1 cellular context compared by ENCODE assay signal in genomic region chr2:96894151-96894531, GRCh38.
TF ChIP-seq lines count a peak whose summit lies in the region.

No MANE protein-coding gene starts in this region.

TF ChIP-seq in H1, 55 proteins besides CTCF, POLR2A, EP300 and RAD21:
- TF ChIP-seq GABPA (IDR thresholded peaks at IDR 0.05; ENCODE audit: borderline replicate concordance, insufficient read depth, low read length): no peak
- no peak for TF ChIP-seq HDAC2 (IDR thresholded peaks at IDR 0.05; ENCODE audit: borderline replicate concordance in 1 of 2, low read depth in 2 of 2, low read length in 2 of 2)
- no peak for TF ChIP-seq TAF7 (optimal IDR thresholded peaks at IDR 0.05; ENCODE audit: borderline replicate concordance, low read depth, low read length)
- no peak for TF ChIP-seq KDM4A (IDR thresholded peaks at IDR 0.05; ENCODE audit: low read depth, low read length, severe bottlenecking)
- TF ChIP-seq CBX5 (IDR thresholded peaks at IDR 0.05; ENCODE audit: low read depth, low read length): no peak
- no peak for TF ChIP-seq ATF3 (IDR thresholded peaks at IDR 0.05; ENCODE audit: insufficient read depth, low read depth, low read length)
- TF ChIP-seq SIX5 (IDR thresholded peaks at IDR 0.05; ENCODE audit: low read depth, low read length): no peak
- TF ChIP-seq EGR1 (IDR thresholded peaks at IDR 0.05; ENCODE audit: borderline replicate concordance, low read depth, low read length): no peak
- no peak for TF ChIP-seq CBX8 (IDR thresholded peaks at IDR 0.05; ENCODE audit: borderline replicate concordance, low read depth, low read length)
- no peak for TF ChIP-seq FOSL1 (IDR thresholded peaks at IDR 0.05; ENCODE audit: insufficient read depth, low read depth, low read length)
- TF ChIP-seq EZH2 (IDR thresholded peaks at IDR 0.05; ENCODE audit: low read depth, low read length, severe bottlenecking): no peak
- no peak for TF ChIP-seq SP1 (IDR thresholded peaks at IDR 0.05; ENCODE audit: low read depth, low read length)
- TF ChIP-seq KDM5A (IDR thresholded peaks at IDR 0.05; ENCODE audit: low read length): no peak
